Comparison of ENCODE assay signal across 14 cellular contexts in genomic region chr7:2350055-2350454, GRCh38. TPM values are rescaled to one million over a fixed set of nuclear protein-coding genes. Genes with fewer than 3 reads are reported as not detected.
DNase-seq lines count a peak whose midpoint lies in the region; TF ChIP-seq lines count a peak whose summit lies in the region.
"Had no signal": no experiment of that assay in that cellular context is flagged by ENCODE, and none has a peak within 500 bp of the region (broad histone marks: within the 10 kb centered on the region; RNA-seq: fewer than 3 reads in every experiment).

No MANE protein-coding gene starts in this region.

- H3K4me3 Mint-ChIP-seq in CD8-positive, alpha-beta memory T cell: no peak overlapping the region
- H3K4me3 Mint-ChIP-seq in nephron (no peak overlapping the region), progenitor cell of endocrine pancreas (ENCODE audit: low read depth) (no peak overlapping the region)
- H3K4me3 Mint-ChIP-seq: B cell; CD14-positive monocyte; CD8-positive, alpha-beta T cell had no signal

- BruUV-seq in mammary epithelial cell (replicated peaks; lab: Mats Ljungman, UMichigan): no TSS peak

- peaks cover 13 to 19% (median 19%) of the 10 kb centered on the region in 3 donors for H3K4me1 Mint-ChIP-seq in CD8-positive, alpha-beta memory T cell
- peaks cover 5% of the 10 kb centered on the region for H3K4me1 Mint-ChIP-seq in nephron
- H3K4me1 Mint-ChIP-seq in progenitor cell of endocrine pancreas (ENCODE audit: low read depth): peaks cover 3% of the 10 kb centered on the region

- no peak overlapping the region for H3K4me2 ChIP-seq in mammary epithelial cell (ENCODE audit: insufficient read depth, low read depth, low read length)

- POLR2A ChIA-PET in CD8-positive, alpha-beta memory T cell (lab: Charles Lee): no interaction called here
- POLR2A ChIA-PET in RWPE1 (lab: Yijun Ruan, JAX; ENCODE audit: low non-redundant PET): interaction anchor here (0.6 kb wide), 1 partner anchor 57 kb away, joined by 3 read pairs; no protein-coding TSS in a partner anchor

- DNase-seq in CD8-positive, alpha-beta memory T cell: no peak
- no peak for DNase-seq in RWPE1 (ENCODE audit: low spot score)
- DNase-seq in progenitor cell of endocrine pancreas (ENCODE audit: low spot score, unreplicated experiment): no peak
- no peak for DNase-seq in caudate nucleus (lab: John Stamatoyannopoulos, UW)
- no peak for DNase-seq in mammary epithelial cell
- DNase-seq in NCI-H187 treated with DMSO at 0.1 percent for 48 hours (lab: John Stamatoyannopoulos, UW): no peak
- DNase-seq: Caco-2; CD8-positive, alpha-beta T cell; GF-D8; GOT3 had no signal

- H3K36me3 Mint-ChIP-seq in CD8-positive, alpha-beta memory T cell: peaks cover 0 to 6% (median 0%) of the 10 kb centered on the region in 3 donors
- peaks cover 1% of the 10 kb centered on the region for H3K36me3 Mint-ChIP-seq in nephron (ENCODE audit: low read depth)
- H3K36me3 Mint-ChIP-seq in progenitor cell of endocrine pancreas (ENCODE audit: insufficient read depth): no peaks in the 10 kb centered on the region
- H3K36me3 Mint-ChIP-seq: CD14-positive monocyte had no signal

- H4K20me1 ChIP-seq in mammary epithelial cell (ENCODE audit: insufficient read depth, low read length): no peaks in the 10 kb centered on the region

- H3K79me2 ChIP-seq in mammary epithelial cell (ENCODE audit: insufficient read depth, low read length): peaks cover 29% of the 10 kb centered on the region

- H3K9me3 ChIP-seq in CD8-positive, alpha-beta memory T cell (ENCODE audit: low read length): no peaks in the 10 kb centered on the region
- no peaks in the 10 kb centered on the region for H3K9me3 ChIP-seq in mammary epithelial cell (replicated peaks; ENCODE audit: insufficient read depth, low read length)
- H3K9me3 ChIP-seq: Caco-2, HAP-1 had no signal

- H3K9ac ChIP-seq in mammary epithelial cell (ENCODE audit: insufficient read depth, low read length): no peak overlapping the region

- no peaks in the 10 kb centered on the region for H3K36me3 ChIP-seq in CD8-positive, alpha-beta memory T cell (ENCODE audit: insufficient read depth, low read length)
- peaks cover 2% of the 10 kb centered on the region for H3K36me3 ChIP-seq in mammary epithelial cell (ENCODE audit: insufficient read depth, low read length)

- intact Hi-C loops in mammary epithelial cell (cut with micrococcal nuclease): no loop called here

- no peaks in the 10 kb centered on the region for H3K27me3 ChIP-seq in CD8-positive, alpha-beta memory T cell (ENCODE audit: insufficient read depth, low read length, poor library complexity, severe bottlenecking)
- no peaks in the 10 kb centered on the region for H3K27me3 ChIP-seq in mammary epithelial cell (ENCODE audit: insufficient read depth, low read length)

- H3K27ac Mint-ChIP-seq in CD8-positive, alpha-beta memory T cell: no peak overlapping the region
- H3K27ac Mint-ChIP-seq in nephron (peak overlapping the region in 2 of 3 experiments; percentile 37 to 54), progenitor cell of endocrine pancreas (peak overlapping the region; percentile 23)
- H3K27ac Mint-ChIP-seq: B cell; CD14-positive monocyte; CD8-positive, alpha-beta T cell had no signal

- no peaks in the 10 kb centered on the region for H3K9me3 Mint-ChIP-seq in CD8-positive, alpha-beta memory T cell
- H3K9me3 Mint-ChIP-seq in nephron (no peaks in the 10 kb centered on the region), progenitor cell of endocrine pancreas (ENCODE audit: low read depth) (no peaks in the 10 kb centered on the region)
- H3K9me3 Mint-ChIP-seq: CD8-positive, alpha-beta T cell had no signal

- peaks cover 6% of the 10 kb centered on the region for H3K4me1 ChIP-seq in CD8-positive, alpha-beta memory T cell (ENCODE audit: insufficient read depth, low read length)
- H3K4me1 ChIP-seq in mammary epithelial cell (ENCODE audit: insufficient read depth, low read length): peaks cover 3% of the 10 kb centered on the region
- H3K4me1 ChIP-seq: Caco-2 had no signal

- H3K4me3 ChIP-seq in CD8-positive, alpha-beta memory T cell (ENCODE audit: low read length): no peak overlapping the region
- no peak overlapping the region for H3K4me3 ChIP-seq in mammary epithelial cell (replicated peaks in 1 of 3; ENCODE audit: insufficient read depth in 1 of 3, low read depth in 2 of 3, low read length in 3 of 3)
- H3K4me3 ChIP-seq: HAP-1 had no signal

- H2AFZ ChIP-seq in mammary epithelial cell (ENCODE audit: low read depth, low read length): no peak overlapping the region

- CTCF ChIA-PET in CD8-positive, alpha-beta memory T cell (lab: Charles Lee): interaction anchor here (3.8 kb wide), 1 partner anchor 771 kb away, joined by 12 read pairs; no protein-coding TSS in a partner anchor
- CTCF ChIA-PET in RWPE1 (lab: Yijun Ruan, JAX) (interaction anchor here (0.8 kb wide), 1 partner anchor 15 kb away, joined by 4 read pairs; no protein-coding TSS in a partner anchor), mammary epithelial cell (lab: Charles Lee; ENCODE audit: low non-redundant PET) (no interaction called here)

- in situ Hi-C loops in mammary epithelial cell (cut with MboI; ENCODE audit: low sequenced_read_pairs in 2 of 2): loop anchor here in 1 of 2 donors (25.0 kb wide), 1 partner anchor 788 kb away; the partner anchor contains the start of genes PSMG3 and TMEM184A

- peak overlapping the region; percentile 16 for H3K27ac ChIP-seq in CD8-positive, alpha-beta memory T cell (ENCODE audit: low read depth, low read length)
- H3K27ac ChIP-seq in RWPE1 (peak overlapping the region; percentile 49), caudate nucleus (ENCODE audit: low read depth, low read length) (no peak overlapping the region), mammary epithelial cell (ENCODE audit: insufficient read depth, low read depth, low read length) (no peak overlapping the region)

- TF ChIP-seq CTCF in RWPE1 (conservative IDR thresholded peaks at IDR 0.05; ENCODE audit: low read depth) (no peak), nephron (IDR thresholded peaks at IDR 0.05; ENCODE audit: unreplicated experiment in 3 of 3) (no peak), progenitor cell of endocrine pancreas (IDR thresholded peaks at IDR 0.05; ENCODE audit: unreplicated experiment) (no peak), mammary epithelial cell (conservative IDR thresholded peaks at IDR 0.05 in 1 of 2, IDR thresholded peaks at IDR 0.05 in 1 of 2; ENCODE audit: extremely low read depth in 1 of 2, insufficient read depth in 1 of 2, low read depth in 1 of 2, low read length in 2 of 2) (no peak)

- no peaks in the 10 kb centered on the region for H3K27me3 Mint-ChIP-seq in CD8-positive, alpha-beta memory T cell
- H3K27me3 Mint-ChIP-seq in nephron (ENCODE audit: low read depth) (no peaks in the 10 kb centered on the region), progenitor cell of endocrine pancreas (no peaks in the 10 kb centered on the region)
- H3K27me3 Mint-ChIP-seq: B cell had no signal

- dilution Hi-C loops in mammary epithelial cell (cut with HindIII; ENCODE audit: low sequenced_read_pairs): no loop called here

- WGBS in mammary epithelial cell (ENCODE audit: low coverage, missing lambda C conversion rate): 84% methylated on average over 6 of the region's 9 CpGs

RNA-seq across cellular contexts. Expression of gene EIF3B, which starts 4.6 kb away (rescaled TPM):
- total RNA-seq in CD8-positive, alpha-beta memory T cell: 100 to 1,000 TPM; 284 to 293 TPM
- 129 TPM for polyA plus RNA-seq in CD8-positive, alpha-beta memory T cell
- total RNA-seq in progenitor cell of endocrine pancreas: 158 and 172 TPM in 2 replicates
- total RNA-seq in mammary epithelial cell: 100 to 1,000 TPM; 154 to 213 TPM
- 119 TPM for polyA plus RNA-seq in mammary epithelial cell
- 344 TPM for polyA minus RNA-seq in mammary epithelial cell

RNA-seq across cellular contexts. Expression of gene SNX8, which starts 35.8 kb away (rescaled TPM):
- total RNA-seq in CD8-positive, alpha-beta memory T cell: 10 to 100 TPM; 40.3 to 42.3 TPM
- polyA plus RNA-seq in CD8-positive, alpha-beta memory T cell: 6.5 TPM
- total RNA-seq in progenitor cell of endocrine pancreas (15.6 and 19.0 TPM in 2 replicates), mammary epithelial cell (10 to 100 TPM in 1 of 2 donors, 1 to 10 TPM in 1; 7.5 to 25.2 TPM)
- 15.9 TPM for polyA plus RNA-seq in mammary epithelial cell
- 60.9 TPM for polyA minus RNA-seq in mammary epithelial cell

RNA-seq across cellular contexts. Expression of gene CHST12, which starts 53.4 kb away (rescaled TPM):
- 1 to 10 TPM; 7.7 to 8.3 TPM for total RNA-seq in CD8-positive, alpha-beta memory T cell
- polyA plus RNA-seq in CD8-positive, alpha-beta memory T cell: 63.0 TPM
- total RNA-seq in progenitor cell of endocrine pancreas (16.7 and 17.0 TPM in 2 replicates), mammary epithelial cell (10 to 100 TPM in 1 of 2 donors, 1 to 10 TPM in 1; 3.2 to 10.0 TPM)
- polyA plus RNA-seq in mammary epithelial cell: 10.7 TPM
- polyA minus RNA-seq in mammary epithelial cell: 9.6 TPM

Comparison
In these comparisons a context has a peak if more than half of its experiments do, and no peak if none do; other contexts are left out.
1. H3K27ac ChIP-seq: peak in CD8-positive, alpha-beta memory T cell (single experiment) and RWPE1 (single experiment); none in caudate nucleus (single experiment) and mammary epithelial cell (single experiment).
2. H3K27ac Mint-ChIP-seq: peak in nephron (2 of 3) and progenitor cell of endocrine pancreas (single experiment); none in CD8-positive, alpha-beta memory T cell (0 of 8).